ENCODE assay signal across 27 cellular contexts in genomic region chr13:97692628-97693027, GRCh38.
"Had no signal": no experiment of that assay in that cellular context is flagged by ENCODE, and none has a peak within 500 bp of the region (broad histone marks: within the 10 kb centered on the region; RNA-seq: fewer than 3 reads in every experiment).

No MANE protein-coding gene starts in this region.

- H3K4me3 ChIP-seq: stomach, suprapubic skin, testis, thoracic aorta, thyroid gland, tibial artery, tibial nerve, transverse colon, upper lobe of left lung, upper lobe of right lung, uterus, vagina had no signal

- DNase-seq: stimulated activated CD4-positive, alpha-beta T cell treated with anti-CD3 and anti-CD28 coated beads, Interleukin-2, amount 100 ng/mL, for 48 hours; stimulated activated CD4-positive, alpha-beta T cell treated with anti-CD3 and anti-CD28 coated beads, Interleukin-4, amount 100 ng/mL, for 1 hour; stimulated activated CD4-positive, alpha-beta T cell treated with anti-CD3 and anti-CD28 coated beads, Interleukin-4, amount 100 ng/mL, for 24 hours; stimulated activated CD4-positive, alpha-beta T cell treated with anti-CD3 and anti-CD28 coated beads, Interleukin-4, amount 100 ng/mL, for 4 hours; stimulated activated CD8-positive, alpha-beta memory T cell treated with anti-CD3 and anti-CD28 coated beads, Interleukin-4, amount 100 ng/mL, for 48 hours; stimulated activated naive B cell treated with anti-CD40 and anti-IgM and Interleukin-4, amounts not matched to agents 10 μg/mL and 1 μg/mL and 100 μg/mL, for 72 hours; stimulated activated naive CD4-positive, alpha-beta T cell; stimulated activated naive CD4-positive, alpha-beta T cell treated with Interleukin-2 at 50 U/mL for 16 hours; stimulated activated naive CD8-positive, alpha-beta T cell treated with anti-CD3 and anti-CD28 coated beads, Interleukin-15, amount 100 ng/mL, for 72 hours; stimulated activated naive CD8-positive, alpha-beta T cell treated with anti-CD3 and anti-CD28 coated beads, Interleukin-15, Interleukin-2, amounts not matched to agents 100 U/mL and 50 U/mL, for 24 hours; stomach; substantia nigra; testis; thyroid gland; tibial artery; transverse colon; trophoblast cell; upper lobe of left lung; upper lobe of right lung; uterus had no signal

- ATAC-seq: stimulated activated effector memory CD8-positive, alpha-beta T cell treated with anti-CD3 and anti-CD28 coated beads, Interleukin-12 subunit alpha, Interleukin-12 subunit beta, amount 100 ng/mL, for 72 hours; stimulated activated memory B cell treated with anti-CD40 and anti-IgM and Interleukin-4, amounts not matched to agents 10 μg/mL and 1 μg/mL and 100 μg/mL, for 72 hours; stimulated activated naive B cell treated with anti-CD40 and anti-IgM and Interleukin-4, amounts not matched to agents 10 μg/mL and 1 μg/mL and 100 μg/mL, for 72 hours; stimulated activated naive CD8-positive, alpha-beta T cell treated with anti-CD3 and anti-CD28 coated beads, Interleukin-15, amount 100 ng/mL, for 72 hours; stimulated activated naive CD8-positive, alpha-beta T cell treated with anti-CD3 and anti-CD28 coated beads, Interleukin-15, Interleukin-2, amounts not matched to agents 100 U/mL and 50 U/mL, for 24 hours; upper lobe of right lung had no signal

- H3K4me1 ChIP-seq: stomach, suprapubic skin, testis, thyroid gland, tibial artery, tibial nerve, transverse colon, upper lobe of left lung, upper lobe of right lung, uterus, vagina had no signal

- FAIRE-seq: urothelium cell line had no signal

- H3K27ac ChIP-seq: stomach, suprapubic skin, testis, thoracic aorta, thyroid gland, tibial artery, tibial nerve, transverse colon, upper lobe of left lung, upper lobe of right lung, uterus, vagina had no signal

- H3K9me3 ChIP-seq: testis, thoracic aorta, thyroid gland, tibial artery, transverse colon, upper lobe of left lung, upper lobe of right lung, uterus, vagina had no signal

- H3K27me3 ChIP-seq: stomach, suprapubic skin, testis, thyroid gland, tibial nerve, transverse colon, upper lobe of left lung, upper lobe of right lung, uterus, vagina had no signal

- H3K36me3 ChIP-seq: stomach, suprapubic skin, thoracic aorta, thyroid gland, tibial artery, tibial nerve, transverse colon, upper lobe of left lung, upper lobe of right lung, uterus, vagina had no signal
